ENCODE assay signal across 8 cellular contexts in genomic region chr12:82685721-82686222, GRCh38. TPM values are rescaled to one million over a fixed set of nuclear protein-coding genes. Genes with fewer than 3 reads are reported as not detected.
DNase-seq lines count a peak whose midpoint lies in the region; ATAC-seq and TF ChIP-seq lines count a peak whose summit lies in the region.

No MANE protein-coding gene starts in this region.

- peaks cover 5% of the 10 kb centered on the region for H3K27me3 ChIP-seq in thymus (ENCODE audit: control insufficient read depth, insufficient read depth)

- H3K9me3 ChIP-seq in thymus (ENCODE audit: control insufficient read depth) = no peaks in the 10 kb centered on the region

- intact Hi-C loops in head of caudate nucleus (cut with DNase I) = loop anchor here (5.0 kb wide), 1 partner anchor 158 kb away; no protein-coding TSS in a partner anchor

- H3K36me3 ChIP-seq in thymus (ENCODE audit: control insufficient read depth, insufficient read depth) = no peaks in the 10 kb centered on the region

- H3K4me3 Mint-ChIP-seq in activated naive CD8-positive, alpha-beta T cell treated with anti-CD3 and anti-CD28 coated beads for 36 hours = peak overlapping the region; percentile 86
- H3K4me3 Mint-ChIP-seq in osteocyte (ENCODE audit: unreplicated experiment) = peak overlapping the region; percentile 99

- H3K27me3 Mint-ChIP-seq in activated naive CD8-positive, alpha-beta T cell treated with anti-CD3 and anti-CD28 coated beads for 36 hours = peaks cover 13% of the 10 kb centered on the region
- H3K27me3 Mint-ChIP-seq in osteocyte (ENCODE audit: unreplicated experiment) = peaks cover 26% of the 10 kb centered on the region

- 1% methylated on average over 16 of the region's 16 CpGs for WGBS in thymus

- peak; percentile 57 for ATAC-seq in HG02678 (IDR thresholded peaks at IDR 0.05; ENCODE audit: unreplicated experiment)

- H3K36me3 Mint-ChIP-seq in activated naive CD8-positive, alpha-beta T cell treated with anti-CD3 and anti-CD28 coated beads for 36 hours = no peaks in the 10 kb centered on the region
- peaks cover 3% of the 10 kb centered on the region for H3K36me3 Mint-ChIP-seq in osteocyte (ENCODE audit: unreplicated experiment)

- DNase-seq in GM12865 (ENCODE audit: low read depth) = peak; percentile 97
- DNase-seq in NCI-H1105 (lab: John Stamatoyannopoulos, UW) = peak; percentile 96
- peak; percentile 54 for DNase-seq in SKM-1 (lab: John Stamatoyannopoulos, UW; ENCODE audit: unreplicated experiment)
- peak; percentile 87 for DNase-seq in activated naive CD8-positive, alpha-beta T cell treated with anti-CD3 and anti-CD28 coated beads for 36 hours
- peak; percentile 94 to 99 (median 97) for DNase-seq in head of caudate nucleus
- DNase-seq in osteocyte (ENCODE audit: extremely low spot score, unreplicated experiment) = peak; percentile 97

- peaks cover 7% of the 10 kb centered on the region for H3K4me1 ChIP-seq in thymus (ENCODE audit: control insufficient read depth, insufficient read depth, low read length)

- H3K4me3 ChIP-seq in GM12865 (ENCODE audit: low read depth, low read length) (peak overlapping the region; percentile 75), thymus (ENCODE audit: low read length) (peak overlapping the region; percentile 64)

- peaks cover 10% of the 10 kb centered on the region for H3K4me1 Mint-ChIP-seq in activated naive CD8-positive, alpha-beta T cell treated with anti-CD3 and anti-CD28 coated beads for 36 hours
- H3K4me1 Mint-ChIP-seq in osteocyte (ENCODE audit: unreplicated experiment) = peaks cover 32% of the 10 kb centered on the region

- TF ChIP-seq CTCF in GM12865 (IDR thresholded peaks at IDR 0.05; ENCODE audit: insufficient read depth, low read depth, low read length, missing control alignments) (peak; percentile 86), osteocyte (IDR thresholded peaks at IDR 0.05) (peak; percentile 99)

- H3K27ac Mint-ChIP-seq in activated naive CD8-positive, alpha-beta T cell treated with anti-CD3 and anti-CD28 coated beads for 36 hours = peak overlapping the region; percentile 89
- peak overlapping the region; percentile 90 for H3K27ac Mint-ChIP-seq in osteocyte (ENCODE audit: unreplicated experiment)

- peak overlapping the region; percentile 70 for H3K27ac ChIP-seq in thymus (ENCODE audit: low read depth)

- H3K9me3 Mint-ChIP-seq in activated naive CD8-positive, alpha-beta T cell treated with anti-CD3 and anti-CD28 coated beads for 36 hours = no peaks in the 10 kb centered on the region
- no peaks in the 10 kb centered on the region for H3K9me3 Mint-ChIP-seq in osteocyte (ENCODE audit: unreplicated experiment)

RNA-seq across cellular contexts. Expression of gene TMTC2, which starts 0.9 kb away (rescaled TPM):
- total RNA-seq in activated naive CD8-positive, alpha-beta T cell treated with anti-CD3 and anti-CD28 coated beads for 36 hours = 1 to 10 TPM; 1.4 to 1.7 TPM
- 19.8 and 20.2 TPM in 2 replicates for total RNA-seq in osteocyte
- polyA plus RNA-seq in thymus = 3.0 TPM

Comparison
In these comparisons a context has a peak if more than half of its experiments do, and no peak if none do; other contexts are left out.
1. Peak in every context shown above with its lines: DNase-seq, ATAC-seq, H3K4me3 ChIP-seq and H3K27ac ChIP-seq.